8 cellular contexts compared by ENCODE assay signal in the genomic region with DNA sequence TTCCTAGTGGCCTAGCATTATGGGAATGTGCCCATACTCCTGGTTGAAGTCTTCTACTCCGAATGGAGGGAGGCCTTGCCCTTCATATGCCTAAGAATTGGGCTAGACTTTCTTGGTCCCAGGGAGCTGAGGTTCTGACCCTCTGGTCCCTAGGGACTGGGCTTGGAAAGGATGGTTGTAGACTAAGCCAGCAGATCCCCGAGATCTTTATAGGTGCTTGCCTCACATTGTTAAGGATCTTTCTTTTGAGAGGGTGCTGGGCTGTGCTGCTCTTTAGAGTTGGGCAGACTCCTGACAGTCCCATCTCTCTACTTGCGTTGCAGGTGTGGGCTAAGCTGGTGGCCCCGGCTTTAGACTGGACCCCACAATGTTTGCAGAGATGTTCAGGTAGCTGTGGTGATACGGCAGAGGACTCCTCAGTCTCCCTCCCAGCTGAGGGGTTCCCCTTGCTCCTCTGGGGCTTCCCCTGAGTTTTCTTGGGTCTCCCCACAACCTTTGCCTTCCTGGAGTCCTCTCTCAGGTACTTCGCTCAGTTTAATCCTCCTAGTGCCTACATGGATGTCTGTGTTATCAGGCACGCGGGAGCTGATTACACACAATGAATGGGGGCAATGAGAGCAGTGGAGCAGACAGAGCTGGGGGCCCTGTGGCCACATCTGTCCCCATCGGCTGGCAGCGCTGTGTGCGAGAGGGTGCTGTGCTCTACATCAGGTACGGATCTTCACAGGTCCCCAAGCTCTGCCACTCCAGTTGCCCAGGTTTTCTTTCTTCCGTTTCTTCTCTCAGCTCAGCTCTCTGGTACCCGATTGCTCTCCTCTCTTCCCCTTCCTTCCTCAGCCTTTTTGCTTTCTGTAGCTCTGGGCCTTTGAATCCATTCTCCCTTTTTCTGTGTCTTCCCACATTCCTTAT. TPM values are rescaled to one million over a fixed set of nuclear protein-coding genes. Genes with fewer than 3 reads are reported as not detected.
DNase-seq lines count a peak whose midpoint lies in the region; ATAC-seq and TF ChIP-seq lines count a peak whose summit lies in the region.

No MANE protein-coding gene starts in this region.

- peaks cover 43% of the 10 kb centered on the region for H3F3A ChIP-seq in PC-9 (ENCODE audit: insufficient read depth, low read depth)

- no peaks in the 10 kb centered on the region for H3K27me3 ChIP-seq in PC-9 (ENCODE audit: insufficient read depth, low read depth)
- no peaks in the 10 kb centered on the region for H3K27me3 ChIP-seq in endocrine pancreas (ENCODE audit: control insufficient read depth, insufficient read depth, low read length)
- H3K27me3 ChIP-seq in ovary = no peaks in the 10 kb centered on the region

- H3K27ac ChIP-seq in PC-9 (peak overlapping the region; percentile 68; the same call in 1 of the 2 replicates), ovary (peak overlapping the region; percentile 96 to 98)

- peak overlapping the region; percentile 98 for H3K4me3 ChIP-seq in PC-9
- H3K4me3 ChIP-seq in endocrine pancreas (ENCODE audit: control insufficient read depth, insufficient read depth, low read length) = peak overlapping the region; percentile 77
- H3K4me3 ChIP-seq in ovary = peak overlapping the region; percentile 72

- H3K27ac Mint-ChIP-seq in Calu3 (ENCODE audit: unreplicated experiment) = peak overlapping the region; percentile 88

- peaks cover 26% of the 10 kb centered on the region for H4K20me1 ChIP-seq in PC-9 (ENCODE audit: insufficient read depth)

- H3K36me3 Mint-ChIP-seq in Calu3 (ENCODE audit: insufficient read depth, unreplicated experiment) = peaks cover 99% of the 10 kb centered on the region

- no peaks in the 10 kb centered on the region for H3K9me3 Mint-ChIP-seq in Calu3 (ENCODE audit: low read depth, unreplicated experiment)

- no peak for TF ChIP-seq EP300 in ovary (IDR thresholded peaks at IDR 0.05)

- DNase-seq in Calu3 = no peak
- no peak for DNase-seq in PC-9
- DNase-seq in ovary = peak in 2 of 5 donors; percentile 35 to 36
- DNase-seq in HuH-7.5 (ENCODE audit: low spot score) = no peak
- no peak for DNase-seq in DMS53 treated with DMSO at 0.1 percent for 48 hours (lab: John Stamatoyannopoulos, UW; ENCODE audit: unreplicated experiment)
- no peak for DNase-seq in A172 (ENCODE audit: low spot score)

- peak overlapping the region; percentile 95 for H3K4me3 Mint-ChIP-seq in Calu3 (ENCODE audit: low read depth, unreplicated experiment)

- peak overlapping the region; percentile 88 for H3K4me2 ChIP-seq in PC-9

- H3K27me3 Mint-ChIP-seq in Calu3 (ENCODE audit: unreplicated experiment) = no peaks in the 10 kb centered on the region

- H3K36me3 ChIP-seq in PC-9 (ENCODE audit: low read depth) (peaks cover 8% of the 10 kb centered on the region), endocrine pancreas (ENCODE audit: control insufficient read depth, insufficient read depth, low read length) (no peaks in the 10 kb centered on the region), ovary (no peaks in the 10 kb centered on the region)

- H2AFZ ChIP-seq in PC-9 = no peak overlapping the region

- H3K79me2 ChIP-seq in PC-9 (ENCODE audit: low read depth) = peaks cover 37% of the 10 kb centered on the region

- H3K9me3 ChIP-seq in PC-9 (ENCODE audit: insufficient read depth, low read depth) = no peaks in the 10 kb centered on the region
- H3K9me3 ChIP-seq in endocrine pancreas (ENCODE audit: control insufficient read depth, low read length) = no peaks in the 10 kb centered on the region
- no peaks in the 10 kb centered on the region for H3K9me3 ChIP-seq in ovary

- H3K4me1 ChIP-seq in PC-9 (replicated peaks; ENCODE audit: insufficient read depth) (peaks cover 23% of the 10 kb centered on the region), endocrine pancreas (ENCODE audit: control insufficient read depth, insufficient read depth, low read length) (no peaks in the 10 kb centered on the region), ovary (ENCODE audit: insufficient read depth) (peaks cover 14% of the 10 kb centered on the region)

- H3K9ac ChIP-seq in endocrine pancreas (ENCODE audit: control insufficient read depth, insufficient read depth, low read length) = peak overlapping the region; percentile 93

- ATAC-seq in HG02678 (IDR thresholded peaks at IDR 0.05; ENCODE audit: unreplicated experiment) = no peak

- peaks cover 38% of the 10 kb centered on the region for H3K4me1 Mint-ChIP-seq in Calu3 (ENCODE audit: low read depth, unreplicated experiment)

- TF ChIP-seq CTCF in Calu3 (IDR thresholded peaks at IDR 0.05; ENCODE audit: unreplicated experiment) (no peak), PC-9 (conservative IDR thresholded peaks at IDR 0.05) (no peak), ovary (IDR thresholded peaks at IDR 0.05) (no peak)

- BruUV-seq in Calu3 (replicated peaks; lab: Mats Ljungman, UMichigan) = no TSS peak
- no TSS peak for BruUV-seq in PC-9 (replicated peaks; lab: Mats Ljungman, UMichigan)

- 56 to 61% (median 57%) methylated on average over 14 of the region's 14 CpGs for WGBS in ovary, 3 donors

- intact Hi-C loops in Calu3 (cut with micrococcal nuclease; ENCODE audit: unreplicated experiment) = no loop called here
- intact Hi-C loops in PC-9 (cut with micrococcal nuclease; ENCODE audit: unreplicated experiment) = loop anchor here (2.0 kb wide), 2 partner anchors 23 to 229 kb away; a partner anchor contains a TSS
- intact Hi-C loops in ovary (cut with DNase I) = loop anchor here in 1 of 4 donors (5.0 kb wide), 1 partner anchor 88 kb away; a partner anchor contains a TSS

- POLR2A ChIA-PET in PC-9 (lab: Charles Lee; ENCODE audit: unreplicated experiment) = interaction anchor here (0.6 to 0.9 kb wide), 3 partner anchors 11 to 77 kb away, joined by 3 to 16 read pairs (median 3); no protein-coding TSS in a partner anchor

- no peaks in the 10 kb centered on the region for H3K9me2 ChIP-seq in PC-9 (ENCODE audit: insufficient read depth)

- CTCF ChIA-PET in Calu3 (lab: Charles Lee) = interaction anchor here (0.6 to 0.8 kb wide), 2 partner anchors 71 to 762 kb away, joined by 3 to 4 read pairs; no protein-coding TSS in a partner anchor
- CTCF ChIA-PET in PC-9 (lab: Charles Lee) = no interaction called here

- TF ChIP-seq POLR2A in ovary (IDR thresholded peaks at IDR 0.05) = no peak

RNA-seq across cellular contexts. Expression of a gene that starts 1.3 kb away (rescaled TPM):
- 119 and 127 TPM in 2 replicates for total RNA-seq in Calu3 (2022)
- 47.3 and 78.4 TPM in 2 replicates for total RNA-seq in PC-9 (2021)
- 100 to 1,000 TPM in 2 of 7 donors, 10 to 100 TPM in 5; 25.2 to 122 (median 79.7) TPM for total RNA-seq in ovary
- 10 to 100 TPM; 18.1 to 35.0 TPM for polyA plus RNA-seq in ovary
- 2.3 and 11.8 TPM in 2 replicates for total RNA-seq in A172 (2014; rRNA removed; shearing (Covaris generic))

RNA-seq across cellular contexts. Expression of a gene that starts 3.6 kb away (rescaled TPM):
- total RNA-seq in Calu3 (2022) (70.2 and 80.5 TPM in 2 replicates), PC-9 (2021) (15.6 and 17.3 TPM in 2 replicates), ovary (10 to 100 TPM; 22.1 to 84.9 (median 29.2) TPM)
- 10 to 100 TPM; 34.9 to 62.1 TPM for polyA plus RNA-seq in ovary
- total RNA-seq in A172 (2014; rRNA removed; shearing (Covaris generic)) = 45.3 and 46.9 TPM in 2 replicates

RNA-seq across cellular contexts. Expression of a gene that starts 23.0 kb away (rescaled TPM):
- total RNA-seq in Calu3 (2022) (121 and 131 TPM in 2 replicates), PC-9 (2021) (93.4 and 105 TPM in 2 replicates), ovary (100 to 1,000 TPM in 1 of 7 donors, 10 to 100 TPM in 6; 70.7 to 100 (median 97.4) TPM)
- 100 to 1,000 TPM; 128 to 226 TPM for polyA plus RNA-seq in ovary
- total RNA-seq in A172 (2014; rRNA removed; shearing (Covaris generic)) = 133 and 149 TPM in 2 replicates

RNA-seq across cellular contexts. Expression of a gene that starts 25.9 kb away (rescaled TPM):
- total RNA-seq in Calu3 (2022) (0.10 TPM in 1 of 2 replicates, not detected in the other), PC-9 (2021) (0.07 TPM in 1 of 2 replicates, not detected in the other), ovary (under 1 TPM in 6 of 7 donors, not detected in 1; 0.08 to 0.48 (median 0.30) TPM)
- polyA plus RNA-seq in ovary = under 1 TPM; 0.15 to 0.48 TPM
- 0.36 and 0.67 TPM in 2 replicates for total RNA-seq in A172 (2014; rRNA removed; shearing (Covaris generic))

RNA-seq across cellular contexts. Expression of a gene that starts 36.1 kb away (rescaled TPM):
- total RNA-seq in Calu3 (2022) (358 and 369 TPM in 2 replicates), PC-9 (2021) (307 and 366 TPM in 2 replicates), ovary (100 to 1,000 TPM in 2 of 7 donors, 10 to 100 TPM in 5; 21.1 to 479 (median 66.4) TPM)
- 10 to 100 TPM; 30.8 to 87.4 TPM for polyA plus RNA-seq in ovary
- 86.0 and 319 TPM in 2 replicates for total RNA-seq in A172 (2014; rRNA removed; shearing (Covaris generic))
